In the genomic region with DNA sequence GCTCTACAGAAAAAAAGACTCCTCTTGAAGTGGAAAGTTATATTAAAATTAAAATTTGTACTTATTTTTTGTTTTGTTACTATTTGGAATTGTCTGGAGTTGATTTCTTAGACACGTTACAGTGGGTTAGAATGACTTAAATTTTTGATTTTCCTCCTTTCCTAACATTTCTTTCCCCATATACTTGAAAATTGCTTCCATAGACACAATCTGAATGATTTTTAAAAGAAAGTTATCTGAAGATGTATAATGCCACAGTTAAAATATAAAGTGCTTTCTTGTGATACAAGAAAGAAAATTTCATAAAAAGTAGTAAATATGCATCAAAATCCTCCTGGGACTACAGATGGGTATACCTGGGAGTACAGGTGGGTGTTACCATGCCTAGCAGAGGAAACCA, we compare ENCODE assay signal across 16 cellular contexts. TPM values are rescaled to one million over a fixed set of nuclear protein-coding genes. Genes with fewer than 3 reads are reported as not detected.
DNase-seq lines count a peak whose midpoint lies in the region; ATAC-seq and TF ChIP-seq lines count a peak whose summit lies in the region.
"Had no signal": no experiment of that assay in that cellular context is flagged by ENCODE, and none has a peak within 500 bp of the region (broad histone marks: within the 10 kb centered on the region; RNA-seq: fewer than 3 reads in every experiment).

No MANE protein-coding gene starts in this region.

- no peak overlapping the region for H2BK5ac ChIP-seq in mesendoderm (ENCODE audit: low read length)

- no peak overlapping the region for H4K8ac ChIP-seq in mesendoderm (ENCODE audit: low read depth, low read length)

- H3K36me3 ChIP-seq in BLaER1 = peaks cover 28% of the 10 kb centered on the region; the same call in 1 of the 2 replicates
- H3K36me3 ChIP-seq in SU-DHL-6 (ENCODE audit: low read length) = peaks cover 46% of the 10 kb centered on the region
- H3K36me3 ChIP-seq in mesendoderm (ENCODE audit: control insufficient read depth, insufficient read depth, low read length) = no peaks in the 10 kb centered on the region
- H3K36me3 ChIP-seq: heart right ventricle, prostate gland, thyroid gland had no signal

- DNase-seq in GM12865 (ENCODE audit: low read depth) (no peak), mesendoderm (no peak), anterior cingulate cortex (lab: John Stamatoyannopoulos, UW) (no peak)
- DNase-seq in stimulated activated CD4-positive, alpha-beta T cell treated with anti-CD3 and anti-CD28 coated beads, Interleukin-2, amount 100 ng/mL, for 48 hours = no peak
- DNase-seq: activated CD8-positive, alpha-beta memory T cell treated with anti-CD3 and anti-CD28 coated beads, Interleukin-2, amount 10 ng/mL, durations not matched to agents 7 days and 5 days; heart right ventricle; MG63; NCI-H2107; stimulated activated CD8-positive, alpha-beta memory T cell treated with anti-CD3 and anti-CD28 coated beads, Interleukin-4, amount 100 ng/mL, for 48 hours; thyroid gland had no signal

- no CpG with 5 or more reads among the region's 1 CpG for WGBS in mesendoderm (ENCODE audit: extremely low coverage, insufficient coverage, low lambda C conversion rate)

- no peak overlapping the region for H3K27ac ChIP-seq in BLaER1
- H3K27ac ChIP-seq in SU-DHL-6 (ENCODE audit: low read depth, low read length) = peak overlapping the region; percentile 84
- no peak overlapping the region for H3K27ac ChIP-seq in mesendoderm (ENCODE audit: low read depth, low read length)
- H3K27ac ChIP-seq: C4-2B, thyroid gland had no signal

- H2BK120ac ChIP-seq in mesendoderm (ENCODE audit: low read depth, low read length) = no peak overlapping the region

- H2AK5ac ChIP-seq in mesendoderm (ENCODE audit: low read length) = no peak overlapping the region

- H3K4ac ChIP-seq in mesendoderm (ENCODE audit: low read depth, low read length) = no peak overlapping the region

- no peak overlapping the region for H4K5ac ChIP-seq in mesendoderm (ENCODE audit: low read length)

- peak overlapping the region; percentile 94; the same call in 1 of the 2 replicates for H3K4me3 ChIP-seq in BLaER1
- peak overlapping the region; percentile 97 for H3K4me3 ChIP-seq in GM12865 (ENCODE audit: low read depth, low read length)
- peak overlapping the region; percentile 87 for H3K4me3 ChIP-seq in SU-DHL-6 (ENCODE audit: insufficient read depth, low read length, poor library complexity, severe bottlenecking)
- no peak overlapping the region for H3K4me3 ChIP-seq in mesendoderm (ENCODE audit: low read length)
- H3K4me3 ChIP-seq: thyroid gland had no signal

- peaks cover 12% of the 10 kb centered on the region for H3K79me1 ChIP-seq in mesendoderm (ENCODE audit: low read length)

- peaks cover 29% of the 10 kb centered on the region for H3K4me1 ChIP-seq in BLaER1
- H3K4me1 ChIP-seq in mesendoderm (ENCODE audit: control insufficient read depth, low read depth, low read length) = peaks cover 5% of the 10 kb centered on the region
- H3K4me1 ChIP-seq: prostate gland had no signal

- H3K23ac ChIP-seq in mesendoderm (ENCODE audit: low read length) = peak overlapping the region; percentile 16

- no peak overlapping the region for H2BK15ac ChIP-seq in mesendoderm (replicated peaks; ENCODE audit: low read depth)

- H2AFZ ChIP-seq in SU-DHL-6 (ENCODE audit: low read depth, low read length, severe bottlenecking) = no peak overlapping the region

- no peak overlapping the region for H3K18ac ChIP-seq in mesendoderm (ENCODE audit: low read length)

- no peak for ATAC-seq in GM19455 (IDR thresholded peaks at IDR 0.05; ENCODE audit: unreplicated experiment)
- ATAC-seq: activated CD8-positive, alpha-beta memory T cell treated with anti-CD3 and anti-CD28 coated beads, Interleukin-2, amount 10 ng/mL, durations not matched to agents 7 days and 5 days; activated naive CD4-positive, alpha-beta T cell treated with anti-CD3 and anti-CD28 coated beads, Interleukin-2, amount 50 U/mL, for 72 hours; heart right ventricle had no signal

- H3F3A ChIP-seq in SU-DHL-6 (ENCODE audit: insufficient read depth) = peaks cover 19% of the 10 kb centered on the region

- H3K79me2 ChIP-seq in SU-DHL-6 (ENCODE audit: insufficient read depth, low read length) (peaks cover 95% of the 10 kb centered on the region), mesendoderm (ENCODE audit: control insufficient read depth, insufficient read depth, low read length) (peaks cover 41% of the 10 kb centered on the region)

- H3K9me3 ChIP-seq in BLaER1 (peaks cover 34% of the 10 kb centered on the region), SU-DHL-6 (ENCODE audit: insufficient read depth, low read length) (peaks cover 15% of the 10 kb centered on the region)
- H3K9me3 ChIP-seq: prostate gland, thyroid gland had no signal

- no peaks in the 10 kb centered on the region for H3K9me2 ChIP-seq in SU-DHL-6 (replicated peaks; ENCODE audit: insufficient read depth, low read length)

- H3K27me3 ChIP-seq in BLaER1 (no peaks in the 10 kb centered on the region), SU-DHL-6 (ENCODE audit: low read length) (no peaks in the 10 kb centered on the region), mesendoderm (ENCODE audit: insufficient read depth, low read length, poor library complexity) (no peaks in the 10 kb centered on the region)
- H3K27me3 ChIP-seq: heart right ventricle, MG63, thyroid gland had no signal

- H3K4me2 ChIP-seq in BLaER1 = peak overlapping the region; percentile 78
- peak overlapping the region; percentile 98 for H3K4me2 ChIP-seq in SU-DHL-6 (ENCODE audit: low read depth, low read length, poor library complexity, severe bottlenecking)
- no peak overlapping the region for H3K4me2 ChIP-seq in mesendoderm (ENCODE audit: low read length)

- no peak for TF ChIP-seq CTCF in GM12865 (IDR thresholded peaks at IDR 0.05; ENCODE audit: insufficient read depth, low read depth, low read length, missing control alignments)
- TF ChIP-seq CTCF in SU-DHL-6 (IDR thresholded peaks at IDR 0.05; ENCODE audit: insufficient read depth, low read length, poor library complexity, severe bottlenecking) = no peak

- peak overlapping the region; percentile 95; the same call in 1 of the 2 replicates for H3K9ac ChIP-seq in BLaER1
- H3K9ac ChIP-seq in SU-DHL-6 (ENCODE audit: low read length) = peak overlapping the region; percentile 99
- no peak overlapping the region for H3K9ac ChIP-seq in mesendoderm (ENCODE audit: low read length)

- H4K20me1 ChIP-seq in BLaER1 = peaks cover 38% of the 10 kb centered on the region
- peaks cover 34% of the 10 kb centered on the region for H4K20me1 ChIP-seq in SU-DHL-6 (ENCODE audit: low read depth, low read length)

- no peak overlapping the region for H3K56ac ChIP-seq in mesendoderm (ENCODE audit: low read length)

RNA-seq across cellular contexts. Expression of a gene that starts 2.3 kb away (rescaled TPM):
- 11.9 TPM for polyA plus RNA-seq in mesendoderm (2013, experiment 1 of 2)
- polyA plus RNA-seq in mesendoderm (2013, experiment 2 of 2) = 12.1 TPM

RNA-seq across cellular contexts. Expression of a gene that starts 2.8 kb away (rescaled TPM):
- 135 TPM for polyA plus RNA-seq in mesendoderm (2013, experiment 1 of 2)
- polyA plus RNA-seq in mesendoderm (2013, experiment 2 of 2) = 136 TPM
